Comparison of ENCODE assay signal across 9 cellular contexts in the genomic region with DNA sequence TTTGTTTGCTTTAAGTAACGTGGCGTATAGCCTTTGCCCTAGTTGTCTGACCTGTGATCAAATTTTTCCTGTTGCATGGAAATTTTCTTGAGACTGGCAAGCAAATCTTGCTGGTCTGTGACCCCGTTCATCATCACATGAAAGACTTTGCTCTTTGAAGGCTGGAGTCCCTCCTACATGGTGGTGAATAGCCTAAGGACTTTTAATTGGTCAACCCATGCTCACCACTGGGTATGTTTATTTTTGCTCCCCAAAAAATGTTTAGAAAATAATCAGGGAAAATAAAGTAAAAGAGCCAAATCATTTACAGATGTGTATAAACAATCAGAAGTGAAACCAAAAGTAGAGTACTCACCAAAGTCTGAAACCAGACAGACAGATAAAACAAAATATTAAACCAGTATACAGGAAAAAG.
DNase-seq lines count a peak whose midpoint lies in the region; ATAC-seq and TF ChIP-seq lines count a peak whose summit lies in the region.
"Had no signal": no experiment of that assay in that cellular context is flagged by ENCODE, and none has a peak within 500 bp of the region (broad histone marks: within the 10 kb centered on the region; RNA-seq: fewer than 3 reads in every experiment).

No MANE protein-coding gene starts in this region.

- ATAC-seq in GM19452 (IDR thresholded peaks at IDR 0.05; ENCODE audit: unreplicated experiment) (peak; percentile 72), mucosa of descending colon (no peak)

- peaks cover 13% of the 10 kb centered on the region for H3K9me3 ChIP-seq in mucosa of descending colon
- H3K9me3 ChIP-seq: adrenal gland had no signal

- no peak overlapping the region for H3K27ac Mint-ChIP-seq in CD14-positive monocyte

- no peaks in the 10 kb centered on the region for H3K36me3 ChIP-seq in mucosa of descending colon (ENCODE audit: low read depth)
- H3K36me3 ChIP-seq: adrenal gland had no signal

- H3K4me1 ChIP-seq in mucosa of descending colon (ENCODE audit: low read depth) = no peaks in the 10 kb centered on the region

- no peaks in the 10 kb centered on the region for H3K36me3 Mint-ChIP-seq in CD14-positive monocyte

- DNase-seq in AG08396 (ENCODE audit: low spot score) (peak; percentile 2), KBM-7 (peak; percentile 18), epithelial cell of esophagus (ENCODE audit: low read depth) (peak; percentile 4), mucosa of descending colon (no peak), CD14-positive monocyte (ENCODE audit: low spot score) (no peak), DMS53 (lab: John Stamatoyannopoulos, UW) (no peak), NCI-H345 (lab: John Stamatoyannopoulos, UW) (no peak)

- TF ChIP-seq CTCF in epithelial cell of esophagus (IDR thresholded peaks at IDR 0.05; ENCODE audit: insufficient read depth, low read depth, low read length, missing control alignments) (no peak), mucosa of descending colon (IDR thresholded peaks at IDR 0.05) (no peak), CD14-positive monocyte (IDR thresholded peaks at IDR 0.05) (no peak)

- H3K4me3 ChIP-seq in epithelial cell of esophagus (ENCODE audit: low read length) (no peak overlapping the region), mucosa of descending colon (no peak overlapping the region)

- H3K27me3 Mint-ChIP-seq in CD14-positive monocyte (ENCODE audit: low read depth in 3 of 3) = no peaks in the 10 kb centered on the region

- in situ Hi-C loops in KBM-7 (cut with MboI; ENCODE audit: low pct_unique_long_range_greater_than_20kb, low sequenced_read_pairs) = no loop called here

- no peak overlapping the region for H3K4me3 Mint-ChIP-seq in CD14-positive monocyte

- no peaks in the 10 kb centered on the region for H3K4me1 Mint-ChIP-seq in CD14-positive monocyte

- intact Hi-C loops in mucosa of descending colon (cut with DNase I, micrococcal nuclease) (no loop called here), CD14-positive monocyte (cut with micrococcal nuclease) (no loop called here)

- H3K9me3 Mint-ChIP-seq in CD14-positive monocyte = peaks cover 3 to 14% (median 6%) of the 10 kb centered on the region in 7 donors

Comparison
In these comparisons a context has a peak if more than half of its experiments do, and no peak if none do; other contexts are left out.
1. DNase-seq: peak in AG08396 (single experiment), KBM-7 (single experiment) and epithelial cell of esophagus (single experiment); none in mucosa of descending colon (0 of 3), CD14-positive monocyte (single experiment), DMS53 (single experiment) and NCI-H345 (single experiment).